13 cellular contexts compared by ENCODE assay signal in genomic region chr3:54710954-54711353, GRCh38.
DNase-seq lines count a peak whose midpoint lies in the region; ATAC-seq and TF ChIP-seq lines count a peak whose summit lies in the region.
"Had no signal": no experiment of that assay in that cellular context is flagged by ENCODE, and none has a peak within 500 bp of the region (broad histone marks: within the 10 kb centered on the region; RNA-seq: fewer than 3 reads in every experiment).

No MANE protein-coding gene starts in this region.

- H3K27me3 Mint-ChIP-seq in neural progenitor cell (ENCODE audit: insufficient read depth, low read depth): peaks cover 11% of the 10 kb centered on the region
- H3K27me3 Mint-ChIP-seq: CD8-positive, alpha-beta memory T cell had no signal

- H3K27me3 ChIP-seq in neural progenitor cell: no peaks in the 10 kb centered on the region
- H3K27me3 ChIP-seq: BLaER1 had no signal

- H3K36me3 Mint-ChIP-seq in neural progenitor cell: no peaks in the 10 kb centered on the region
- H3K36me3 Mint-ChIP-seq: CD8-positive, alpha-beta memory T cell had no signal

- no peak overlapping the region for H3K27ac ChIP-seq in neural progenitor cell
- H3K27ac ChIP-seq: BLaER1 had no signal

- intact Hi-C loops in left colon (cut with DNase I, micrococcal nuclease): no loop called here

- H3F3A ChIP-seq in neural progenitor cell (ENCODE audit: low read depth): no peaks in the 10 kb centered on the region

- H2AFZ ChIP-seq in neural progenitor cell (replicated peaks): peak overlapping the region; percentile 34

- H3K4me1 ChIP-seq in neural progenitor cell: peaks cover 20% of the 10 kb centered on the region
- H3K4me1 ChIP-seq: Caco-2 had no signal

- H3K9me3 Mint-ChIP-seq in neural progenitor cell: peaks cover 3% of the 10 kb centered on the region

- no peaks in the 10 kb centered on the region for H4K20me1 ChIP-seq in neural progenitor cell (ENCODE audit: low read depth)
- H4K20me1 ChIP-seq: BLaER1 had no signal

- no peak overlapping the region for H3K4me2 ChIP-seq in neural progenitor cell
- H3K4me2 ChIP-seq: BLaER1 had no signal

- DNase-seq in NCI-H1694 treated with DMSO at 0.1 percent for 48 hours (lab: John Stamatoyannopoulos, UW) (peak; percentile 5), NCI-H1694 (lab: John Stamatoyannopoulos, UW) (no peak), NCI-H524 treated with DMSO at 0.1 percent for 48 hours (lab: John Stamatoyannopoulos, UW) (peak; percentile 8), left colon (peak; percentile 16 to 44), neural progenitor cell (ENCODE audit: low spot score) (no peak), NCI-H128 (lab: John Stamatoyannopoulos, UW; ENCODE audit: unreplicated experiment) (no peak), NCI-H345 treated with DMSO at 0.1 percent for 48 hours (lab: John Stamatoyannopoulos, UW; ENCODE audit: unreplicated experiment) (no peak), SHP77 treated with DMSO at 0.1 percent for 48 hours (lab: John Stamatoyannopoulos, UW) (no peak)
- DNase-seq: 8988T; AML-193; Caco-2; CD8-positive, alpha-beta memory T cell had no signal

- H3K79me2 ChIP-seq in neural progenitor cell (ENCODE audit: low read depth): no peaks in the 10 kb centered on the region

- no peaks in the 10 kb centered on the region for H3K9me3 ChIP-seq in neural progenitor cell (ENCODE audit: low read depth)
- H3K9me3 ChIP-seq: Caco-2 had no signal

- H3K27ac Mint-ChIP-seq in neural progenitor cell: no peak overlapping the region
- H3K27ac Mint-ChIP-seq: CD8-positive, alpha-beta memory T cell had no signal

- TF ChIP-seq CTCF in neural progenitor cell (IDR thresholded peaks at IDR 0.05): no peak

- no peak overlapping the region for H3K9ac ChIP-seq in neural progenitor cell
- H3K9ac ChIP-seq: BLaER1 had no signal

- H3K4me3 Mint-ChIP-seq in neural progenitor cell: no peak overlapping the region
- H3K4me3 Mint-ChIP-seq: CD8-positive, alpha-beta memory T cell had no signal

- H3K4me3 ChIP-seq in neural progenitor cell: no peak overlapping the region
- H3K4me3 ChIP-seq: BLaER1 had no signal

- no peaks in the 10 kb centered on the region for H3K36me3 ChIP-seq in neural progenitor cell
- H3K36me3 ChIP-seq: BLaER1 had no signal

- peaks cover 33% of the 10 kb centered on the region for H3K4me1 Mint-ChIP-seq in neural progenitor cell
- H3K4me1 Mint-ChIP-seq: CD8-positive, alpha-beta memory T cell had no signal

- ATAC-seq in left colon: peak; percentile 93

Comparison
In these comparisons a context has a peak if more than half of its experiments do, and no peak if none do; other contexts are left out.
1. DNase-seq: peak in NCI-H1694 treated with DMSO at 0.1 percent for 48 hours (single experiment), NCI-H524 treated with DMSO at 0.1 percent for 48 hours (single experiment) and left colon (2 of 2); none in NCI-H1694 (single experiment), neural progenitor cell (single experiment), NCI-H128 (single experiment), NCI-H345 treated with DMSO at 0.1 percent for 48 hours (single experiment) and SHP77 treated with DMSO at 0.1 percent for 48 hours (single experiment).